1 cellular context compared by ENCODE assay signal in genomic region chrX:22118161-22118830, GRCh38.
TF ChIP-seq lines count a peak whose summit lies in the region.

No MANE protein-coding gene starts in this region.

TF ChIP-seq in GM23338, 12 proteins besides CTCF, POLR2A, EP300 and RAD21 (continued from another document):
- TF ChIP-seq REST (IDR thresholded peaks at IDR 0.05; ENCODE audit: unreplicated experiment) (no peak), NANOG (IDR thresholded peaks at IDR 0.05; ENCODE audit: borderline replicate concordance) (no peak), POLR2AphosphoS5 (IDR thresholded peaks at IDR 0.05; ENCODE audit: low read depth) (no peak), CREB1 (CRISPR knock-in tag; IDR thresholded peaks at IDR 0.05; ENCODE audit: low read depth) (no peak)
